ENCODE assay signal across 1 cellular context in genomic region chr20:31822421-31823330, GRCh38.
TF ChIP-seq lines count a peak whose summit lies in the region.

No MANE protein-coding gene starts in this region.

TF ChIP-seq in GM23338, 12 proteins besides CTCF, POLR2A, EP300 and RAD21 (continued from another document):
- TF ChIP-seq ZNF462 (CRISPR knock-in tag; IDR thresholded peaks at IDR 0.05) (no peak), POLR2AphosphoS5 (IDR thresholded peaks at IDR 0.05; ENCODE audit: low read depth) (no peak), EZH2phosphoT487 (IDR thresholded peaks at IDR 0.05; ENCODE audit: unreplicated experiment) (no peak), JUNB (IDR thresholded peaks at IDR 0.05; ENCODE audit: unreplicated experiment) (no peak), ZNF331 (CRISPR knock-in tag; IDR thresholded peaks at IDR 0.05; ENCODE audit: low read depth) (no peak), STAT1 (IDR thresholded peaks at IDR 0.05; ENCODE audit: unreplicated experiment) (no peak)
